1 cellular context compared by ENCODE assay signal in the genomic region with DNA sequence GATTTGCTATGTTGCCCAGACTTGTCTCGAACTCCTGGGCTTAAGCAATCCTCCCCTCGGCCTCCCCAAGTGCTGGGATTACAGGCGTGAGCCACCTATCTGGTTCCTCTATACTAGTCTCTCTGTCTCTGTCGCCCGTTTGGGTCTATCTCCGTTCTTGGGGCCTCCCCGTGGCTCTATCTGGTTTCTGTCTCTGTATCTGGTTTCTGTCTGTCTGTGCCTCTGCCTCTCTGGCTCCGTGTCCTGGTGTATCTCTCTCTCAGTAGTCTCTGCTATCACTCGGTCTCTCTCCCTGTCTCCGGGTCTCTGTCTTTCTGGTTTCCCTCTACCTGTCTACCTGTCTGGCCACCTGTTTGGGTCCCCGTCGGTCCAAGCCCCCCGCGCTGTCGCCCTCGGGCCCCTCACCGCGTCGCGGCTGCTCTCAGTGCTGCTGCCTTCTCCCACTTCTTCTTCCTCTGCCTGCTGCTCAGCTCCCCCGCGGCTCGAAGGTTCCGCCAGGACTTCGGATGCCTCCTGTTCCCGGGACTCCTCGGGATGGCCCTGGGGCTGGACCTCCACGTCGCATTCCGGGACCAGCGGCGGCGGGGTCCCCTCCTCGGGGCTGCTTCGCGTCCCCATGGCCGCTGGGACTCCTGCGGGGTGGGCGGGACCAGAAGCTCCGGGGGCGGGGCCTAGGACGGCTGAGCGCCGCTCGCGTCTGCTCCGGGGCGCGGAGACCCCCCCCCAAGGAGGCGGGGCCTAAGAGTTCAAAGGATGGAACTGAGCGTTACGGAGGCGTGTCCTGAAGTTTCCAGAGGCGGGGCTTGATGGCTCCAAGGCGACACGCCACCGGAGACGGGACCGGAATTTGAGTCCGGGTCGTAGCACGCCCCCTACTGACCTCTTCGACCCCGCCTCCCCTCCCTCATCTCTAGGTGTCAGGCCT.
TF ChIP-seq lines count a peak whose summit lies in the region.

No MANE protein-coding gene starts in this region.

TF ChIP-seq in HepG2, 621 proteins besides CTCF, POLR2A, EP300 and RAD21 (continued from another document and continues in another):
- TF ChIP-seq, protein P1, sequence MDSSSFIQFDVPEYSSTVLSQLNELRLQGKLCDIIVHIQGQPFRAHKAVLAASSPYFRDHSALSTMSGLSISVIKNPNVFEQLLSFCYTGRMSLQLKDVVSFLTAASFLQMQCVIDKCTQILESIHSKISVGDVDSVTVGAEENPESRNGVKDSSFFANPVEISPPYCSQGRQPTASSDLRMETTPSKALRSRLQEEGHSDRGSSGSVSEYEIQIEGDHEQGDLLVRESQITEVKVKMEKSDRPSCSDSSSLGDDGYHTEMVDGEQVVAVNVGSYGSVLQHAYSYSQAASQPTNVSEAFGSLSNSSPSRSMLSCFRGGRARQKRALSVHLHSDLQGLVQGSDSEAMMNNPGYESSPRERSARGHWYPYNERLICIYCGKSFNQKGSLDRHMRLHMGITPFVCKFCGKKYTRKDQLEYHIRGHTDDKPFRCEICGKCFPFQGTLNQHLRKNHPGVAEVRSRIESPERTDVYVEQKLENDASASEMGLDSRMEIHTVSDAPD (CRISPR knock-in tag; IDR thresholded peaks at IDR 0.05): no peak
- TF ChIP-seq SP2 (CRISPR knock-in tag; IDR thresholded peaks at IDR 0.05): 0 out of 2 replicates have a peak, but pooled peaks have one; percentile 41
- TF ChIP-seq, protein P2, sequence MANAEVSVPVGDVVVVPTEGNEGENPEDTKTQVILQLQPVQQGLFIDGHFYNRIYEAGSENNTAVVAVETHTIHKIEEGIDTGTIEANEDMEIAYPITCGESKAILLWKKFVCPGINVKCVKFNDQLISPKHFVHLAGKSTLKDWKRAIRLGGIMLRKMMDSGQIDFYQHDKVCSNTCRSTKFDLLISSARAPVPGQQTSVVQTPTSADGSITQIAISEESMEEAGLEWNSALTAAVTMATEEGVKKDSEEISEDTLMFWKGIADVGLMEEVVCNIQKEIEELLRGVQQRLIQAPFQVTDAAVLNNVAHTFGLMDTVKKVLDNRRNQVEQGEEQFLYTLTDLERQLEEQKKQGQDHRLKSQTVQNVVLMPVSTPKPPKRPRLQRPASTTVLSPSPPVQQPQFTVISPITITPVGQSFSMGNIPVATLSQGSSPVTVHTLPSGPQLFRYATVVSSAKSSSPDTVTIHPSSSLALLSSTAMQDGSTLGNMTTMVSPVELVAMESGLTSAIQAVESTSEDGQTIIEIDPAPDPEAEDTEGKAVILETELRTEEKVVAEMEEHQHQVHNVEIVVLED (CRISPR knock-in tag; IDR thresholded peaks at IDR 0.05; ENCODE audit: borderline replicate concordance): no peak; the same call in 1 of the 2 replicates
- peak; percentile 74 for TF ChIP-seq PHF8 (CRISPR knock-in tag; IDR thresholded peaks at IDR 0.05)
- TF ChIP-seq, protein P3, sequence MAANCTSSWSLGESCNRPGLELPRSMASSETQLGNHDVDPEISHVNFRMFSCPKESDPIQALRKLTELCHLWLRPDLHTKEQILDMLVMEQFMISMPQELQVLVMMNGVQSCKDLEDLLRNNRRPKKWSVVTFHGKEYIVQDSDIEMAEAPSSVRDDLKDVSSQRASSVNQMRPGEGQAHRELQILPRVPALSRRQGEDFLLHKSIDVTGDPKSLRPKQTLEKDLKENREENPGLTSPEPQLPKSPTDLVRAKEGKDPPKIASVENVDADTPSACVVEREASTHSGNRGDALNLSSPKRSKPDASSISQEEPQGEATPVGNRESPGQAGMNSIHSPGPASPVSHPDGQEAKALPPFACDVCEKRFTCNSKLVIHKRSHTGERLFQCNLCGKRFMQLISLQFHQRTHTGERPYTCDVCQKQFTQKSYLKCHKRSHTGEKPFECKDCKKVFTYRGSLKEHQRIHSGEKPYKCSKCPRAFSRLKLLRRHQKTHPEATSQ (CRISPR knock-in tag; IDR thresholded peaks at IDR 0.05; ENCODE audit: borderline replicate concordance): no peak
- no peak for TF ChIP-seq ATF7 (IDR thresholded peaks at IDR 0.05)
- TF ChIP-seq ATF7 (CRISPR knock-in tag; IDR thresholded peaks at IDR 0.05): no peak
- TF ChIP-seq ZNF773 (CRISPR knock-in tag; IDR thresholded peaks at IDR 0.05; ENCODE audit: borderline replicate concordance): no peak
- TF ChIP-seq, protein P4, sequence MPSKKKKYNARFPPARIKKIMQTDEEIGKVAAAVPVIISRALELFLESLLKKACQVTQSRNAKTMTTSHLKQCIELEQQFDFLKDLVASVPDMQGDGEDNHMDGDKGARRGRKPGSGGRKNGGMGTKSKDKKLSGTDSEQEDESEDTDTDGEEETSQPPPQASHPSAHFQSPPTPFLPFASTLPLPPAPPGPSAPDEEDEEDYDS (CRISPR knock-in tag; IDR thresholded peaks at IDR 0.05): 0 out of 2 replicates have a peak, but pooled peaks have one; percentile 20
- TF ChIP-seq ZIK1 (CRISPR knock-in tag; IDR thresholded peaks at IDR 0.05; ENCODE audit: borderline replicate concordance, low read depth): no peak
- TF ChIP-seq ZBTB42 (CRISPR knock-in tag; IDR thresholded peaks at IDR 0.05): no peak
- TF ChIP-seq, protein P5, sequence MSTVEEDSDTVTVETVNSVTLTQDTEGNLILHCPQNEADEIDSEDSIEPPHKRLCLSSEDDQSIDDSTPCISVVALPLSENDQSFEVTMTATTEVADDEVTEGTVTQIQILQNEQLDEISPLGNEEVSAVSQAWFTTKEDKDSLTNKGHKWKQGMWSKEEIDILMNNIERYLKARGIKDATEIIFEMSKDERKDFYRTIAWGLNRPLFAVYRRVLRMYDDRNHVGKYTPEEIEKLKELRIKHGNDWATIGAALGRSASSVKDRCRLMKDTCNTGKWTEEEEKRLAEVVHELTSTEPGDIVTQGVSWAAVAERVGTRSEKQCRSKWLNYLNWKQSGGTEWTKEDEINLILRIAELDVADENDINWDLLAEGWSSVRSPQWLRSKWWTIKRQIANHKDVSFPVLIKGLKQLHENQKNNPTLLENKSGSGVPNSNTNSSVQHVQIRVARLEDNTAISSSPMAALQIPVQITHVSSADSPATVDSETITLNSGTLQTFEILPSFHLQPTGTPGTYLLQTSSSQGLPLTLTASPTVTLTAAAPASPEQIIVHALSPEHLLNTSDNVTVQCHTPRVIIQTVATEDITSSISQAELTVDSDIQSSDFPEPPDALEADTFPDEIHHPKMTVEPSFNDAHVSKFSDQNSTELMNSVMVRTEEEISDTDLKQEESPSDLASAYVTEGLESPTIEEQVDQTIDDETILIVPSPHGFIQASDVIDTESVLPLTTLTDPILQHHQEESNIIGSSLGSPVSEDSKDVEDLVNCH (CRISPR knock-in tag; IDR thresholded peaks at IDR 0.05): no peak
- peak; percentile 17; the same call in 1 of the 2 replicates for TF ChIP-seq ZNF619 (CRISPR knock-in tag; IDR thresholded peaks at IDR 0.05)
- 0 out of 2 replicates have a peak, but pooled peaks have one; percentile 11 for TF ChIP-seq ZNF878 (CRISPR knock-in tag; IDR thresholded peaks at IDR 0.05)
- 0 out of 2 replicates have a peak, but pooled peaks have one; percentile 12 for TF ChIP-seq ZFY (CRISPR knock-in tag; IDR thresholded peaks at IDR 0.05)
- TF ChIP-seq, protein P6, sequence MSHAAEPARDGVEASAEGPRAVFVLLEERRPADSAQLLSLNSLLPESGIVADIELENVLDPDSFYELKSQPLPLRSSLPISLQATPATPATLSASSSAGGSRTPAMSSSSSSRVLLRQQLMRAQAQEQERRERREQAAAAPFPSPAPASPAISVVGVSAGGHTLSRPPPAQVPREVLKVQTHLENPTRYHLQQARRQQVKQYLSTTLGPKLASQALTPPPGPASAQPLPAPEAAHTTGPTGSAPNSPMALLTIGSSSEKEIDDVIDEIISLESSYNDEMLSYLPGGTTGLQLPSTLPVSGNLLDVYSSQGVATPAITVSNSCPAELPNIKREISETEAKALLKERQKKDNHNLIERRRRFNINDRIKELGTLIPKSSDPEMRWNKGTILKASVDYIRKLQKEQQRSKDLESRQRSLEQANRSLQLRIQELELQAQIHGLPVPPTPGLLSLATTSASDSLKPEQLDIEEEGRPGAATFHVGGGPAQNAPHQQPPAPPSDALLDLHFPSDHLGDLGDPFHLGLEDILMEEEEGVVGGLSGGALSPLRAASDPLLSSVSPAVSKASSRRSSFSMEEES (CRISPR knock-in tag; IDR thresholded peaks at IDR 0.05): no peak
- TF ChIP-seq MZF1 (CRISPR knock-in tag; IDR thresholded peaks at IDR 0.05; ENCODE audit: borderline replicate concordance): no peak
- 0 out of 2 replicates have a peak, but pooled peaks have one; percentile 42 for TF ChIP-seq ZNF430 (CRISPR knock-in tag; IDR thresholded peaks at IDR 0.05)
- 0 out of 2 replicates have a peak, but pooled peaks have one; percentile 11 for TF ChIP-seq RFXAP (CRISPR knock-in tag; IDR thresholded peaks at IDR 0.05; ENCODE audit: borderline replicate concordance)
- TF ChIP-seq, protein P7, sequence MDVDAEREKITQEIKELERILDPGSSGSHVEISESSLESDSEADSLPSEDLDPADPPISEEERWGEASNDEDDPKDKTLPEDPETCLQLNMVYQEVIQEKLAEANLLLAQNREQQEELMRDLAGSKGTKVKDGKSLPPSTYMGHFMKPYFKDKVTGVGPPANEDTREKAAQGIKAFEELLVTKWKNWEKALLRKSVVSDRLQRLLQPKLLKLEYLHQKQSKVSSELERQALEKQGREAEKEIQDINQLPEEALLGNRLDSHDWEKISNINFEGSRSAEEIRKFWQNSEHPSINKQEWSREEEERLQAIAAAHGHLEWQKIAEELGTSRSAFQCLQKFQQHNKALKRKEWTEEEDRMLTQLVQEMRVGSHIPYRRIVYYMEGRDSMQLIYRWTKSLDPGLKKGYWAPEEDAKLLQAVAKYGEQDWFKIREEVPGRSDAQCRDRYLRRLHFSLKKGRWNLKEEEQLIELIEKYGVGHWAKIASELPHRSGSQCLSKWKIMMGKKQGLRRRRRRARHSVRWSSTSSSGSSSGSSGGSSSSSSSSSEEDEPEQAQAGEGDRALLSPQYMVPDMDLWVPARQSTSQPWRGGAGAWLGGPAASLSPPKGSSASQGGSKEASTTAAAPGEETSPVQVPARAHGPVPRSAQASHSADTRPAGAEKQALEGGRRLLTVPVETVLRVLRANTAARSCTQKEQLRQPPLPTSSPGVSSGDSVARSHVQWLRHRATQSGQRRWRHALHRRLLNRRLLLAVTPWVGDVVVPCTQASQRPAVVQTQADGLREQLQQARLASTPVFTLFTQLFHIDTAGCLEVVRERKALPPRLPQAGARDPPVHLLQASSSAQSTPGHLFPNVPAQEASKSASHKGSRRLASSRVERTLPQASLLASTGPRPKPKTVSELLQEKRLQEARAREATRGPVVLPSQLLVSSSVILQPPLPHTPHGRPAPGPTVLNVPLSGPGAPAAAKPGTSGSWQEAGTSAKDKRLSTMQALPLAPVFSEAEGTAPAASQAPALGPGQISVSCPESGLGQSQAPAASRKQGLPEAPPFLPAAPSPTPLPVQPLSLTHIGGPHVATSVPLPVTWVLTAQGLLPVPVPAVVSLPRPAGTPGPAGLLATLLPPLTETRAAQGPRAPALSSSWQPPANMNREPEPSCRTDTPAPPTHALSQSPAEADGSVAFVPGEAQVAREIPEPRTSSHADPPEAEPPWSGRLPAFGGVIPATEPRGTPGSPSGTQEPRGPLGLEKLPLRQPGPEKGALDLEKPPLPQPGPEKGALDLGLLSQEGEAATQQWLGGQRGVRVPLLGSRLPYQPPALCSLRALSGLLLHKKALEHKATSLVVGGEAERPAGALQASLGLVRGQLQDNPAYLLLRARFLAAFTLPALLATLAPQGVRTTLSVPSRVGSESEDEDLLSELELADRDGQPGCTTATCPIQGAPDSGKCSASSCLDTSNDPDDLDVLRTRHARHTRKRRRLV (CRISPR knock-in tag; IDR thresholded peaks at IDR 0.05): no peak
- no peak for TF ChIP-seq RFXANK (CRISPR knock-in tag; IDR thresholded peaks at IDR 0.05)
- TF ChIP-seq ZNF557 (CRISPR knock-in tag; IDR thresholded peaks at IDR 0.05): peak; percentile 5; the same call in 1 of the 2 replicates
- TF ChIP-seq GATAD2A (CRISPR knock-in tag; IDR thresholded peaks at IDR 0.05): 0 out of 2 replicates have a peak, but pooled peaks have one; percentile 24
- TF ChIP-seq, protein P8, sequence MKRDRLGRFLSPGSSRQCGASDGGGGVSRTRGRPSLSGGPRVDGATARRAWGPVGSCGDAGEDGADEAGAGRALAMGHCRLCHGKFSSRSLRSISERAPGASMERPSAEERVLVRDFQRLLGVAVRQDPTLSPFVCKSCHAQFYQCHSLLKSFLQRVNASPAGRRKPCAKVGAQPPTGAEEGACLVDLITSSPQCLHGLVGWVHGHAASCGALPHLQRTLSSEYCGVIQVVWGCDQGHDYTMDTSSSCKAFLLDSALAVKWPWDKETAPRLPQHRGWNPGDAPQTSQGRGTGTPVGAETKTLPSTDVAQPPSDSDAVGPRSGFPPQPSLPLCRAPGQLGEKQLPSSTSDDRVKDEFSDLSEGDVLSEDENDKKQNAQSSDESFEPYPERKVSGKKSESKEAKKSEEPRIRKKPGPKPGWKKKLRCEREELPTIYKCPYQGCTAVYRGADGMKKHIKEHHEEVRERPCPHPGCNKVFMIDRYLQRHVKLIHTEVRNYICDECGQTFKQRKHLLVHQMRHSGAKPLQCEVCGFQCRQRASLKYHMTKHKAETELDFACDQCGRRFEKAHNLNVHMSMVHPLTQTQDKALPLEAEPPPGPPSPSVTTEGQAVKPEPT (CRISPR knock-in tag; IDR thresholded peaks at IDR 0.05; ENCODE audit: low read depth): 0 out of 2 replicates have a peak, but pooled peaks have one; percentile 33
- TF ChIP-seq PHF20 (CRISPR knock-in tag; IDR thresholded peaks at IDR 0.05): no peak; the same call in 1 of the 2 replicates
- no peak for TF ChIP-seq MBD4 (IDR thresholded peaks at IDR 0.05; ENCODE audit: borderline replicate concordance, low read length)
- no peak for TF ChIP-seq ZNF570 (CRISPR knock-in tag; IDR thresholded peaks at IDR 0.05; ENCODE audit: borderline replicate concordance)
- no peak for TF ChIP-seq ZNF468 (CRISPR knock-in tag; IDR thresholded peaks at IDR 0.05)
- TF ChIP-seq TGIF2 (CRISPR knock-in tag; IDR thresholded peaks at IDR 0.05): no peak; the same call in 1 of the 2 replicates
- 0 out of 2 replicates have a peak, but pooled peaks have one; percentile 11 for TF ChIP-seq PCBP1 (IDR thresholded peaks at IDR 0.05; ENCODE audit: borderline replicate concordance, low read depth, low read length)
- no peak for TF ChIP-seq FOXP1 (IDR thresholded peaks at IDR 0.05)
- no peak for TF ChIP-seq FOXP1 (CRISPR knock-in tag; IDR thresholded peaks at IDR 0.05)
- TF ChIP-seq ZNF264 (CRISPR knock-in tag; IDR thresholded peaks at IDR 0.05): peak; percentile 34; the same call in 1 of the 2 replicates
- TF ChIP-seq NFRKB (IDR thresholded peaks at IDR 0.05): no peak
- no peak for TF ChIP-seq ZNF776 (CRISPR knock-in tag; IDR thresholded peaks at IDR 0.05)
- TF ChIP-seq, protein P9, sequence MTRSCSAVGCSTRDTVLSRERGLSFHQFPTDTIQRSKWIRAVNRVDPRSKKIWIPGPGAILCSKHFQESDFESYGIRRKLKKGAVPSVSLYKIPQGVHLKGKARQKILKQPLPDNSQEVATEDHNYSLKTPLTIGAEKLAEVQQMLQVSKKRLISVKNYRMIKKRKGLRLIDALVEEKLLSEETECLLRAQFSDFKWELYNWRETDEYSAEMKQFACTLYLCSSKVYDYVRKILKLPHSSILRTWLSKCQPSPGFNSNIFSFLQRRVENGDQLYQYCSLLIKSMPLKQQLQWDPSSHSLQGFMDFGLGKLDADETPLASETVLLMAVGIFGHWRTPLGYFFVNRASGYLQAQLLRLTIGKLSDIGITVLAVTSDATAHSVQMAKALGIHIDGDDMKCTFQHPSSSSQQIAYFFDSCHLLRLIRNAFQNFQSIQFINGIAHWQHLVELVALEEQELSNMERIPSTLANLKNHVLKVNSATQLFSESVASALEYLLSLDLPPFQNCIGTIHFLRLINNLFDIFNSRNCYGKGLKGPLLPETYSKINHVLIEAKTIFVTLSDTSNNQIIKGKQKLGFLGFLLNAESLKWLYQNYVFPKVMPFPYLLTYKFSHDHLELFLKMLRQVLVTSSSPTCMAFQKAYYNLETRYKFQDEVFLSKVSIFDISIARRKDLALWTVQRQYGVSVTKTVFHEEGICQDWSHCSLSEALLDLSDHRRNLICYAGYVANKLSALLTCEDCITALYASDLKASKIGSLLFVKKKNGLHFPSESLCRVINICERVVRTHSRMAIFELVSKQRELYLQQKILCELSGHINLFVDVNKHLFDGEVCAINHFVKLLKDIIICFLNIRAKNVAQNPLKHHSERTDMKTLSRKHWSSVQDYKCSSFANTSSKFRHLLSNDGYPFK (CRISPR knock-in tag; IDR thresholded peaks at IDR 0.05; ENCODE audit: borderline replicate concordance): no peak
- no peak for TF ChIP-seq PAX8 (CRISPR knock-in tag; IDR thresholded peaks at IDR 0.05; ENCODE audit: borderline replicate concordance)
